ENCODE assay signal across 11 cellular contexts in genomic region chr10:123021517-123021916, GRCh38. TPM values are rescaled to one million over a fixed set of nuclear protein-coding genes. Genes with fewer than 3 reads are reported as not detected.
DNase-seq lines count a peak whose midpoint lies in the region; ATAC-seq and TF ChIP-seq lines count a peak whose summit lies in the region.
"Had no signal": no experiment of that assay in that cellular context is flagged by ENCODE, and none has a peak within 500 bp of the region (broad histone marks: within the 10 kb centered on the region; RNA-seq: fewer than 3 reads in every experiment).

No MANE protein-coding gene starts in this region.

- WGBS in endodermal cell (ENCODE audit: insufficient coverage in 1 of 2, insufficient read length in 1 of 2), 2 experiments = 60 to 79% methylated on average over 1 to 3 of the region's 3 CpGs

- H3K4me1 Mint-ChIP-seq in endodermal cell (peaks cover 44% of the 10 kb centered on the region), natural killer cell (peaks cover 5 to 9% of the 10 kb centered on the region in 2 donors)

- ATAC-seq in upper lobe of right lung = no peak
- ATAC-seq in natural killer cell = no peak

- H3K27me3 Mint-ChIP-seq in endodermal cell (ENCODE audit: insufficient read depth) = no peaks in the 10 kb centered on the region
- no peaks in the 10 kb centered on the region for H3K27me3 Mint-ChIP-seq in natural killer cell (ENCODE audit: low read depth in 2 of 2)

- H3K27ac ChIP-seq in endodermal cell (ENCODE audit: low read depth, low read length) (no peak overlapping the region), upper lobe of right lung (no peak overlapping the region)

- intact Hi-C loops in upper lobe of right lung (cut with DNase I) = no loop called here
- intact Hi-C loops in natural killer cell (cut with micrococcal nuclease) = no loop called here

- H3K36me3 ChIP-seq in endodermal cell (ENCODE audit: control insufficient read depth, insufficient read depth, low read length) = no peaks in the 10 kb centered on the region
- no peaks in the 10 kb centered on the region for H3K36me3 ChIP-seq in upper lobe of right lung

- H3K4me3 ChIP-seq in endodermal cell (ENCODE audit: low read length) = no peak overlapping the region
- H3K4me3 ChIP-seq in upper lobe of right lung = no peak overlapping the region

- H3K27me3 ChIP-seq in endodermal cell (ENCODE audit: control insufficient read depth, insufficient read depth, low read length, poor library complexity, severe bottlenecking) = no peaks in the 10 kb centered on the region
- no peaks in the 10 kb centered on the region for H3K27me3 ChIP-seq in upper lobe of right lung

- peaks cover 4% of the 10 kb centered on the region for H3K9me3 Mint-ChIP-seq in endodermal cell
- H3K9me3 Mint-ChIP-seq in natural killer cell = no peaks in the 10 kb centered on the region

- DNase-seq in SKM-1 (lab: John Stamatoyannopoulos, UW; ENCODE audit: unreplicated experiment) (peak; percentile 2), SKM-1 treated with dmso at 0.1 percent for 144 hours (lab: John Stamatoyannopoulos, UW; ENCODE audit: unreplicated experiment) (no peak), NCI-H69 (lab: John Stamatoyannopoulos, UW) (peak; percentile 5), endodermal cell (no peak), upper lobe of right lung (no peak), natural killer cell (no peak), NCI-H187 treated with DMSO at 0.1 percent for 48 hours (lab: John Stamatoyannopoulos, UW) (no peak)
- no peak for DNase-seq in activated CD8-positive, alpha-beta memory T cell treated with anti-CD3 and anti-CD28 coated beads for 24 hours
- DNase-seq: activated CD4-positive, alpha-beta T cell treated with anti-CD3 and anti-CD28 coated beads for 1 hour; central memory CD4-positive, alpha-beta T cell; NCI-H1694 treated with DMSO at 0.1 percent for 48 hours had no signal

- no peaks in the 10 kb centered on the region for H3K9me3 ChIP-seq in endodermal cell (ENCODE audit: control insufficient read depth, low read length)
- H3K9me3 ChIP-seq in upper lobe of right lung = no peaks in the 10 kb centered on the region

- TF ChIP-seq CTCF in endodermal cell (conservative IDR thresholded peaks at IDR 0.05) (peak; percentile 55), upper lobe of right lung (IDR thresholded peaks at IDR 0.05) (peak; percentile 25), natural killer cell (IDR thresholded peaks at IDR 0.05) (no peak)

- H3K4me1 ChIP-seq in endodermal cell (ENCODE audit: control insufficient read depth, insufficient read depth, low read length) (no peaks in the 10 kb centered on the region), upper lobe of right lung (no peaks in the 10 kb centered on the region)

- H3K36me3 Mint-ChIP-seq in endodermal cell (ENCODE audit: low read depth) = peaks cover 20% of the 10 kb centered on the region
- no peaks in the 10 kb centered on the region for H3K36me3 Mint-ChIP-seq in natural killer cell

- no peak overlapping the region for H3K4me3 Mint-ChIP-seq in endodermal cell
- no peak overlapping the region for H3K4me3 Mint-ChIP-seq in natural killer cell

- H3K27ac Mint-ChIP-seq in endodermal cell (no peak overlapping the region), natural killer cell (no peak overlapping the region)

- no peak overlapping the region for H3K9ac ChIP-seq in endodermal cell (ENCODE audit: extremely low read depth, low read length, poor library complexity, severe bottlenecking)

RNA-seq across cellular contexts. Expression of gene ACADSB, which starts 12.7 kb away (rescaled TPM):
- total RNA-seq in endodermal cell (10 to 100 TPM; 40.4 to 58.7 TPM), upper lobe of right lung (27.1 TPM), natural killer cell (10 to 100 TPM; 20.8 to 27.3 (median 22.4) TPM)
- 11.8 TPM for polyA plus RNA-seq in endodermal cell (2013, experiment 1 of 2)
- 8.9 TPM for polyA plus RNA-seq in endodermal cell (2013, experiment 2 of 2)

RNA-seq across cellular contexts. Expression of gene IKZF5, which starts 12.9 kb away (rescaled TPM):
- total RNA-seq in endodermal cell (10 to 100 TPM; 10.3 to 14.4 TPM), upper lobe of right lung (19.9 TPM), natural killer cell (10 to 100 TPM; 40.3 to 65.0 (median 51.8) TPM)
- polyA plus RNA-seq in endodermal cell (2013, experiment 1 of 2) = 11.1 TPM
- 10.8 TPM for polyA plus RNA-seq in endodermal cell (2013, experiment 2 of 2)

RNA-seq across cellular contexts. Expression of gene PSTK, which starts 41.3 kb away (rescaled TPM):
- total RNA-seq in endodermal cell = 1 to 10 TPM; 7.0 to 7.1 TPM
- polyA plus RNA-seq in endodermal cell (2013, experiment 1 of 2) = 7.4 TPM
- polyA plus RNA-seq in endodermal cell (2013, experiment 2 of 2) = 10.5 TPM
- total RNA-seq in upper lobe of right lung = 2.5 TPM
- 10 to 100 TPM; 10.6 to 13.8 (median 13.7) TPM for total RNA-seq in natural killer cell

Comparison
In these comparisons a context has a peak if more than half of its experiments do, and no peak if none do; other contexts are left out.
1. DNase-seq: peak in SKM-1 (single experiment) and NCI-H69 (single experiment); none in SKM-1 treated with dmso at 0.1 percent for 144 hours (single experiment), endodermal cell (single experiment), upper lobe of right lung (single experiment), activated CD8-positive, alpha-beta memory T cell treated with anti-CD3 and anti-CD28 coated beads for 24 hours (single experiment), natural killer cell (single experiment) and NCI-H187 treated with DMSO at 0.1 percent for 48 hours (single experiment).